ENCODE assay signal across 13 cellular contexts in genomic region chr3:177145954-177146353, GRCh38. TPM values are rescaled to one million over a fixed set of nuclear protein-coding genes. Genes with fewer than 3 reads are reported as not detected.
DNase-seq lines count a peak whose midpoint lies in the region; ATAC-seq, FAIRE-seq and TF ChIP-seq lines count a peak whose summit lies in the region.
"Had no signal": no experiment of that assay in that cellular context is flagged by ENCODE, and none has a peak within 500 bp of the region (broad histone marks: within the 10 kb centered on the region; RNA-seq: fewer than 3 reads in every experiment).

No MANE protein-coding gene starts in this region.

- TF ChIP-seq POLR2A in erythroblast (IDR thresholded peaks at IDR 0.05; ENCODE audit: low read length) (no peak), sigmoid colon (IDR thresholded peaks at IDR 0.05) (no peak)

- peak overlapping the region; percentile 84 to 95 (median 88) for H3K27ac Mint-ChIP-seq in CD4-positive, CD25-positive, alpha-beta regulatory T cell
- H3K27ac Mint-ChIP-seq in T-helper 2 cell treated with Interferon-gamma antibody and Interleukin-4, amounts not matched to agents 5 μg/mL and 100 μg/mL, for 36 hours = peak overlapping the region; percentile 86

- 87 to 91% methylated on average over 2 of the region's 2 CpGs for WGBS in sigmoid colon, 2 donors

- TF ChIP-seq CTCF in sigmoid colon (IDR thresholded peaks at IDR 0.05) = no peak

- intact Hi-C loops in sigmoid colon (cut with DNase I) = no loop called here

- H3K27me3 ChIP-seq in CD4-positive, CD25-positive, alpha-beta regulatory T cell (ENCODE audit: control insufficient read depth, insufficient read depth, low read length) = no peaks in the 10 kb centered on the region
- H3K27me3 ChIP-seq in sigmoid colon = no peaks in the 10 kb centered on the region
- H3K27me3 ChIP-seq: right lobe of liver had no signal

- TF ChIP-seq EP300 in sigmoid colon (IDR thresholded peaks at IDR 0.05) = no peak

- no peaks in the 10 kb centered on the region for H3K36me3 ChIP-seq in CD4-positive, CD25-positive, alpha-beta regulatory T cell (ENCODE audit: control insufficient read depth, insufficient read depth, low read length)
- H3K36me3 ChIP-seq in sigmoid colon = no peaks in the 10 kb centered on the region
- H3K36me3 ChIP-seq: right lobe of liver had no signal

- H3K27me3 Mint-ChIP-seq in CD4-positive, CD25-positive, alpha-beta regulatory T cell = no peaks in the 10 kb centered on the region
- no peaks in the 10 kb centered on the region for H3K27me3 Mint-ChIP-seq in T-helper 2 cell treated with Interferon-gamma antibody and Interleukin-4, amounts not matched to agents 5 μg/mL and 100 μg/mL, for 36 hours (ENCODE audit: low read depth)

- peak; percentile 63 for FAIRE-seq in GM18507 (lab: Jason Lieb, UNC)

- H3K27ac ChIP-seq in CD4-positive, CD25-positive, alpha-beta regulatory T cell (ENCODE audit: insufficient read depth, low read length, poor library complexity, severe bottlenecking) = peak overlapping the region; percentile 79
- no peak overlapping the region for H3K27ac ChIP-seq in sigmoid colon
- H3K27ac ChIP-seq: right lobe of liver had no signal

- peaks cover 94% of the 10 kb centered on the region for H3K4me1 ChIP-seq in CD4-positive, CD25-positive, alpha-beta regulatory T cell (ENCODE audit: control insufficient read depth, insufficient read depth, low read length, poor library complexity, severe bottlenecking)
- peaks cover 0 to 77% (median 67%) of the 10 kb centered on the region in 4 donors for H3K4me1 ChIP-seq in sigmoid colon

- H3K4me3 ChIP-seq in CD4-positive, CD25-positive, alpha-beta regulatory T cell (ENCODE audit: low read depth, low read length) = peak overlapping the region; percentile 79
- no peak overlapping the region for H3K4me3 ChIP-seq in sigmoid colon
- H3K4me3 ChIP-seq: right lobe of liver had no signal

- H3K4me3 Mint-ChIP-seq in CD4-positive, CD25-positive, alpha-beta regulatory T cell = peak overlapping the region; percentile 54 to 90 (median 74)
- H3K4me3 Mint-ChIP-seq in T-helper 2 cell treated with Interferon-gamma antibody and Interleukin-4, amounts not matched to agents 5 μg/mL and 100 μg/mL, for 36 hours = peak overlapping the region; percentile 69
- H3K4me3 Mint-ChIP-seq: CD14-positive monocyte had no signal

- peak in 2 of 3 donors; percentile 24 to 42 for DNase-seq in CD4-positive, CD25-positive, alpha-beta regulatory T cell
- DNase-seq in GM18507 (ENCODE audit: extremely low spot score, insufficient read length, low read depth) = no peak
- no peak for DNase-seq in T-helper 2 cell treated with Interferon-gamma antibody and Interleukin-4, amounts not matched to agents 5 μg/mL and 100 μg/mL, for 36 hours (ENCODE audit: low spot score)
- DNase-seq in erythroblast (lab: John Stamatoyannopoulos, UW) = peak; percentile 42 to 75
- DNase-seq in sigmoid colon = no peak
- no peak for DNase-seq in occipital lobe (lab: John Stamatoyannopoulos, UW)
- no peak for DNase-seq in iPS-NIHi7 (ENCODE audit: extremely low spot score)
- no peak for DNase-seq in NCI-H446 (lab: John Stamatoyannopoulos, UW)
- DNase-seq: NCI-H1694 treated with DMSO at 0.1 percent for 48 hours, NCI-H526 treated with DMSO at 0.1 percent for 48 hours, right lobe of liver, SIG-M5 had no signal

- H3K36me3 Mint-ChIP-seq in CD4-positive, CD25-positive, alpha-beta regulatory T cell = no peaks in the 10 kb centered on the region
- H3K36me3 Mint-ChIP-seq in T-helper 2 cell treated with Interferon-gamma antibody and Interleukin-4, amounts not matched to agents 5 μg/mL and 100 μg/mL, for 36 hours (ENCODE audit: low read depth) = peaks cover 8% of the 10 kb centered on the region

- H3K9me3 Mint-ChIP-seq in CD4-positive, CD25-positive, alpha-beta regulatory T cell = no peaks in the 10 kb centered on the region
- H3K9me3 Mint-ChIP-seq in T-helper 2 cell treated with Interferon-gamma antibody and Interleukin-4, amounts not matched to agents 5 μg/mL and 100 μg/mL, for 36 hours = no peaks in the 10 kb centered on the region

- H3K9me3 ChIP-seq in CD4-positive, CD25-positive, alpha-beta regulatory T cell (ENCODE audit: control insufficient read depth in 2 of 2, low read length in 2 of 2) = no peaks in the 10 kb centered on the region
- no peaks in the 10 kb centered on the region for H3K9me3 ChIP-seq in sigmoid colon
- H3K9me3 ChIP-seq: right lobe of liver had no signal

- H3K4me1 Mint-ChIP-seq in CD4-positive, CD25-positive, alpha-beta regulatory T cell = peaks cover 58 to 89% (median 76%) of the 10 kb centered on the region in 4 donors
- peaks cover 70% of the 10 kb centered on the region for H3K4me1 Mint-ChIP-seq in T-helper 2 cell treated with Interferon-gamma antibody and Interleukin-4, amounts not matched to agents 5 μg/mL and 100 μg/mL, for 36 hours (ENCODE audit: low read depth)

- ATAC-seq in CD4-positive, CD25-positive, alpha-beta regulatory T cell (ENCODE audit: low read depth in 2 of 2) = peak in 1 of 2 donors; percentile 22
- ATAC-seq: right lobe of liver had no signal

RNA-seq across cellular contexts. Expression of gene TBL1XR1, which starts 51.3 kb away (rescaled TPM):
- 146 TPM for total RNA-seq in CD4-positive, CD25-positive, alpha-beta regulatory T cell
- polyA plus RNA-seq in CD4-positive, CD25-positive, alpha-beta regulatory T cell = 10 to 100 TPM; 34.0 to 49.0 (median 37.8) TPM
- total RNA-seq in sigmoid colon (100 to 1,000 TPM in 2 of 4 donors, 10 to 100 TPM in 2; 88.9 to 131 (median 102) TPM), occipital lobe (358 TPM)
- 10 to 100 TPM; 20.4 to 46.7 (median 35.4) TPM for polyA plus RNA-seq in sigmoid colon

Comparison
In these comparisons a context has a peak if more than half of its experiments do, and no peak if none do; other contexts are left out.
1. DNase-seq: peak in CD4-positive, CD25-positive, alpha-beta regulatory T cell (2 of 3) and erythroblast (2 of 2); none in GM18507 (single experiment), T-helper 2 cell treated with Interferon-gamma antibody and Interleukin-4, amounts not matched to agents 5 μg/mL and 100 μg/mL, for 36 hours (single experiment), sigmoid colon (single experiment), occipital lobe (single experiment), iPS-NIHi7 (single experiment) and NCI-H446 (0 of 2).